8 cellular contexts compared by ENCODE assay signal in genomic region chr5:95822408-95823240, GRCh38. TPM values are rescaled to one million over a fixed set of nuclear protein-coding genes. Genes with fewer than 3 reads are reported as not detected.
DNase-seq lines count a peak whose midpoint lies in the region; ATAC-seq, FAIRE-seq and TF ChIP-seq lines count a peak whose summit lies in the region.

GLRX (minus strand) TSS chr5:95822726; CDS start chr5:95822662, 64 bp downstream.

- H3K27ac ChIP-seq in SJCRH30 (peak within 1 kb of the TSS; percentile 36), heart left ventricle (peak within 1 kb of the TSS; percentile 31 to 95 (median 88)), pancreas (peak within 1 kb of the TSS in 3 of 4 donors; percentile 47 to 80 (median 75))

- H3K27me3 ChIP-seq in SJCRH30 = no peaks in the 10 kb centered on the region
- H3K27me3 ChIP-seq in heart left ventricle = no peaks in the 10 kb centered on the region
- no peaks in the 10 kb centered on the region for H3K27me3 ChIP-seq in pancreas

- H3K4me1 ChIP-seq in SJCRH30 (peaks cover 31% of the 10 kb centered on the region), heart left ventricle (peaks cover 11 to 81% (median 58%) of the 10 kb centered on the region in 12 donors), pancreas (peaks cover 8 to 21% (median 9%) of the 10 kb centered on the region in 3 donors)

- peak; percentile 44 for ATAC-seq in GM21381 (IDR thresholded peaks at IDR 0.05; ENCODE audit: unreplicated experiment)
- ATAC-seq in heart left ventricle = peak; percentile 67 to 77 (median 72)
- peak; percentile 82 to 90 (median 84) for ATAC-seq in pancreas

- peak in 1 of 2 donors; percentile 58 for TF ChIP-seq POLR2A in heart left ventricle (IDR thresholded peaks at IDR 0.05)

- TF ChIP-seq CTCF in heart left ventricle (IDR thresholded peaks at IDR 0.05) = no peak
- no peak for TF ChIP-seq CTCF in pancreas (IDR thresholded peaks at IDR 0.05)

- H3K4me3 ChIP-seq in SJCRH30 = peak within 1 kb of the TSS; percentile 72
- peak within 1 kb of the TSS; percentile 44 to 93 (median 82) for H3K4me3 ChIP-seq in heart left ventricle
- peak within 1 kb of the TSS; percentile 30 to 75 (median 57) for H3K4me3 ChIP-seq in pancreas

- H3K36me3 ChIP-seq in SJCRH30 (no peaks in the 10 kb centered on the region), heart left ventricle (peaks cover 0 to 1% (median 0%) of the 10 kb centered on the region in 9 donors), pancreas (no peaks in the 10 kb centered on the region)

- peak; percentile 60 for DNase-seq in ELF-1 (ENCODE audit: low read depth, low spot score)
- peak; percentile 80 for DNase-seq in HT-29 (ENCODE audit: low spot score)
- peak; percentile 65 to 79 for DNase-seq in SJCRH30
- peak in 52 of 56 donors; percentile 9 to 78 (median 52) for DNase-seq in amygdala (lab: John Stamatoyannopoulos, UW)
- peak; percentile 72 to 82 (median 76) for DNase-seq in heart left ventricle
- peak in 5 of 6 donors; percentile 51 to 75 (median 60) for DNase-seq in pancreas
- no peak for DNase-seq in NCI-H128 (lab: John Stamatoyannopoulos, UW; ENCODE audit: unreplicated experiment)

- WGBS in heart left ventricle, 4 donors = 0 to 1% (median 1%) methylated on average over 9 to 14 of the region's 14 CpGs
- 0% methylated on average over 14 of the region's 14 CpGs for WGBS in pancreas, 2 donors

- H3K9me3 ChIP-seq in SJCRH30 (replicated peaks) (no peaks in the 10 kb centered on the region), heart left ventricle (no peaks in the 10 kb centered on the region), pancreas (no peaks in the 10 kb centered on the region)

- intact Hi-C loops in heart left ventricle (cut with DNase I) = no loop called here
- intact Hi-C loops in pancreas (cut with DNase I) = no loop called here

- no peak for FAIRE-seq in pancreas (lab: Jason Lieb, UNC)

RNA-seq across cellular contexts. Expression of gene GLRX, which starts in this region (rescaled TPM):
- total RNA-seq in HT-29 (2014; rRNA removed; shearing (Covaris generic)) = 6.5 and 7.0 TPM in 2 replicates
- total RNA-seq in SJCRH30 (2014; rRNA removed; shearing (Covaris generic)) = 17.7 and 21.4 TPM in 2 replicates
- 100 to 1,000 TPM in 6 of 9 donors, 10 to 100 TPM in 3; 69.7 to 293 (median 114) TPM for total RNA-seq in heart left ventricle
- polyA plus RNA-seq in heart left ventricle = 100 to 1,000 TPM; 126 to 143 TPM
- 10 to 100 TPM in 1 of 6 donors, 1 to 10 TPM in 5; 1.7 to 11.2 (median 4.4) TPM for total RNA-seq in pancreas
- polyA plus RNA-seq in pancreas = 10 to 100 TPM; 15.7 to 20.9 TPM

Comparison
In these comparisons a context has a peak if more than half of its experiments do, and no peak if none do; other contexts are left out.
1. RNA of gene GLRX (polyA plus RNA-seq): 126 to 143 TPM in heart left ventricle; 15.7 to 20.9 TPM in pancreas; every median in the first group is over 4 times any median in the second.
2. H3K27ac ChIP-seq: peak in every context shown above with its lines; median percentile 88 in heart left ventricle; 75 in pancreas; 36 in SJCRH30.
3. Peak in every context shown above with its lines, with median percentiles within 50 percentile points of each other: ATAC-seq and H3K4me3 ChIP-seq.